8 cellular contexts compared by ENCODE assay signal in the genomic region with DNA sequence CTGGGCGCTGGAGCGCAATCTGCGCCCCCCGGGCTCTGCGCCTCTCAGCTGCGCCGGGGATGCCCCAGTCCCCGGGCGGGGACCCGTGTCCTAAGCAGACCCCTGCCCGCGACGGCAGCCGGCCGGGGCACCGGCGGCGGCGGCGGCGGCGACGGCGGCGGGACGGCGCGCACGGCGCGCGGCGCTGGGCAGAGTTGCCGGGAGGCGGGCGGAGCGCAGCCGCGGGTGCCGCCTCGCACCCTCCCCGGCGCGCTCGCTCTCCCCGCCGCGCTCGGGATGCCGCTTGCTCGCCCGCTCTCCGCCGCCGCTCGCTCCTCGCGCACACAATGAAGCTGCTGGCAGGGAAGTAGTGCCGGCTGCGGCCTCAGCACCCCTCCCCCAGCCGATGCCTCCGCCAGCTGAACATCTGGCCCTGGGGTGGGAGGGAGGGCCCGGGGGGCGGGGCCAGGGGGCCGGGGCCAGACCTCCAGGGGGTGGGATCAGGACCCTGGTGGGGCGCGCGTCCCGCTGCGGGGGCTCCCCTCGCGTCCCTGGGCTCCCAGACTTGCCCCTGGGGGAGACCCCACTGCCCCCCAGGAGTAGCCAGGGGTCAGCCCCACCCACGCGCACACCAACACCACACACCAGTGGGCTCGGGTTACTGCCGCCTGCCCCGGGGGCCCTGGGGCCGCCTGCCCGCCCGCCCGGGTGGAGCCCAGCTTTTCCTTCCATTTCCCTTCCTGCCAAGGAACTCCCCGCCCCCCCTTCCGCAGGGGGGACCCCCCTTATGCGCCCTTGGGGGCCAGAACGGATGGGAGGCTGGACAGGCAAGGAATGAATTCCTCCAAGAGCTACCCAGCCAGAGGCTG. TPM values are rescaled to one million over a fixed set of nuclear protein-coding genes. Genes with fewer than 3 reads are reported as not detected.
DNase-seq lines count a peak whose midpoint lies in the region; ATAC-seq and TF ChIP-seq lines count a peak whose summit lies in the region.

A gene (minus strand): TSS at position 328 of the 848 bp plus-strand sequence. CDS start 708 bp downstream, outside the sequence.

- no peak for TF ChIP-seq CTCF in brain (conservative IDR thresholded peaks at IDR 0.05)

- ATAC-seq in sciatic nerve = peak; percentile 57
- no peak for ATAC-seq in GM21723 (IDR thresholded peaks at IDR 0.05; ENCODE audit: unreplicated experiment)

- no CpG with 5 or more reads among the region's 85 CpGs for WGBS in iPS DF 6.9 (ENCODE audit: insufficient coverage, insufficient read length)

- H3K9me3 ChIP-seq in iPS DF 6.9 (ENCODE audit: control insufficient read depth, insufficient read depth, low read length) = no peaks in the 10 kb centered on the region

- H3K4me1 ChIP-seq in iPS DF 6.9 (ENCODE audit: control insufficient read depth, insufficient read depth, low read length) = peaks cover 11% of the 10 kb centered on the region

- H3K4me3 ChIP-seq in iPS DF 6.9 (ENCODE audit: low read length) = peak within 1 kb of the TSS; percentile 65

- no peaks in the 10 kb centered on the region for H3K27me3 ChIP-seq in iPS DF 6.9 (ENCODE audit: control insufficient read depth, insufficient read depth, low read length)

- peak within 1 kb of the TSS; percentile 83 to 100 (median 98) for H3K27ac Mint-ChIP-seq in brain

- peaks cover 42% of the 10 kb centered on the region for H3K4me1 Mint-ChIP-seq in brain

- peaks cover 0 to 1% (median 0%) of the 10 kb centered on the region in 5 experiments for H3K9me3 Mint-ChIP-seq in brain

- DNase-seq in SKM-1 treated with dmso at 0.1 percent for 144 hours (lab: John Stamatoyannopoulos, UW; ENCODE audit: unreplicated experiment) = peak; percentile 65
- no peak for DNase-seq in SKM-1 (lab: John Stamatoyannopoulos, UW; ENCODE audit: unreplicated experiment)
- DNase-seq in NCI-H1694 (lab: John Stamatoyannopoulos, UW) = peak; percentile 38
- peak; percentile 41 for DNase-seq in T-helper 9 cell
- no peak for DNase-seq in iPS DF 6.9 (ENCODE audit: low read depth, low spot score)
- peak; percentile 86 for DNase-seq in sciatic nerve (ENCODE audit: low spot score)

- intact Hi-C loops in sciatic nerve (cut with DNase I) = no loop called here

- H3K36me3 Mint-ChIP-seq in brain = peaks cover 18% of the 10 kb centered on the region

- peak within 1 kb of the TSS; percentile 2 for H3K27ac ChIP-seq in iPS DF 6.9 (ENCODE audit: low read length)

- peak within 1 kb of the TSS; percentile 89 to 94 (median 91) for H3K4me3 Mint-ChIP-seq in brain

- peaks cover 8% of the 10 kb centered on the region for H3K36me3 ChIP-seq in iPS DF 6.9 (ENCODE audit: control insufficient read depth, insufficient read depth, low read length)

- H3K27me3 Mint-ChIP-seq in brain = peaks cover 8% of the 10 kb centered on the region

RNA-seq across cellular contexts. Expression of the gene that starts here (rescaled TPM):
- 23.5 TPM for polyA plus RNA-seq in brain (ENCODE audit: insufficient read depth, low read depth, low replicate concordance)
- total RNA-seq in sciatic nerve = 0.40 TPM

Comparison
In these comparisons a context has a peak if more than half of its experiments do, and no peak if none do; other contexts are left out.
1. DNase-seq: peak in SKM-1 treated with dmso at 0.1 percent for 144 hours (single experiment), NCI-H1694 (single experiment) and T-helper 9 cell (single experiment); none in SKM-1 (single experiment) and iPS DF 6.9 (single experiment).
2. Peak in DNase-seq and ATAC-seq in sciatic nerve; RNA of the gene not detected or under 1 TPM.